ENCODE assay signal across 9 cellular contexts in the genomic region with DNA sequence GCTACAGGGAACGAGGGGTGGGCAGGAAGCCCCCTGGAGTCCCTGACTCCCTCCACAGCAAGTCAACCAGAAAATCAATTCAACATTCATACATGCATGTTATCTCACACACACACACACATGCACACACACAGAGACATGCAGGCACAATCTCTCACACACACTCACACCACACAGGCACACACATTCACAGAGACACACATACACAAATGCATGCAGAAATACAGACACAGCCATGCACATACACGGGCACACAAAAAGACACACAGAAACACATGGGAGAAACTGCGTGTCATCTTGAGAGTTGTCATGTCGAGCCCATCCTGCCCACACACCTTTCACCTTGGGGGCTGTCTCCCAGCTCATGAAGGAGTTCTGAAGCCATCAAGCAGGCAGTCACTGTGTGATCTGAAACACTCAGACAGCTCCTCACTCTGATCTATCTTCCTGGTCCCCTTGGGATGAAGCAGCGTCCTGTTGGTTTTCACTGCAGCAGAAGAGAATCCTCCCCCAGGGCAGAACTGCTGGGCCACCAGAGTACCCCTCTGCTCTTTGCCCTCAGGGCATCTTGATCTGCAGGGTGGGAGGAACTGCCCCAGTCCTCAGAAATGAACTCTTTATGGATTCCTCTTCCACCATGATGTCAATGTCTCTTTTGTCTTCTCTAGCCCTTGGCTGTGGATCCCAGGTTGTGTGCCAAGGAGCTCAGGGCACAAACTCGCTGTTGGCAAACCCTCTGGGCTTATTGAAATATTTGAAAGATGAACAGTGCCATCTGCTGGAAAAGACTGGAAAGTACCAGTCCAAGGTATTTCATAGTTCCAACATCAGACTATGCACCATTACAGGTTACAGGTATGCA. TPM values are rescaled to one million over a fixed set of nuclear protein-coding genes. Genes with fewer than 3 reads are reported as not detected.
A peak's percentile ranks its signal among the peaks of the same experiment; 100 is the strongest.
DNase-seq lines count a peak whose midpoint lies in the region; ATAC-seq and TF ChIP-seq lines count a peak whose summit lies in the region.
"Had no signal": no experiment of that assay in that cellular context is flagged by ENCODE, and none has a peak within 500 bp of the region (broad histone marks: within the 10 kb centered on the region; RNA-seq: fewer than 3 reads in every experiment).

No MANE protein-coding gene starts in this region.

- H3K9me3 Mint-ChIP-seq in memory B cell = no peaks in the 10 kb centered on the region

- ATAC-seq in HG02759 (IDR thresholded peaks at IDR 0.05; ENCODE audit: unreplicated experiment) (peak; percentile 79), memory B cell (ENCODE audit: low read depth) (peak; percentile 79)

- no peaks in the 10 kb centered on the region for H3K36me3 Mint-ChIP-seq in memory B cell

- peak; percentile 57 to 60 for DNase-seq in NCI-H2081 (lab: John Stamatoyannopoulos, UW)
- no peak for DNase-seq in NCI-H2081 treated with DMSO at 0.1 percent for 48 hours (lab: John Stamatoyannopoulos, UW)
- DNase-seq in NCI-H2196 (lab: John Stamatoyannopoulos, UW; ENCODE audit: unreplicated experiment) = peak; percentile 88
- peak; percentile 60 to 68 for DNase-seq in activated CD4-positive, alpha-beta T cell treated with anti-CD3 and anti-CD28 coated beads for 4 hours
- peak; percentile 34 for DNase-seq in effector CD8-positive, alpha-beta T cell (lab: John Stamatoyannopoulos, UW)
- DNase-seq in memory B cell (ENCODE audit: low spot score in 2 of 2) = peak; percentile 62 to 78
- DNase-seq in tibial nerve (ENCODE audit: low spot score in 2 of 2) = peak in 1 of 2 donors; percentile 75

- H3K27me3 Mint-ChIP-seq in memory B cell = peaks cover 35% of the 10 kb centered on the region

- H3K27ac Mint-ChIP-seq in memory B cell = no peak overlapping the region

- H3K36me3 ChIP-seq in tibial nerve = no peaks in the 10 kb centered on the region
- H3K36me3 ChIP-seq: BLaER1 treated with 17β-estradiol and CSF1 and Interleukin-3, amounts not matched to agents 10 nM and 100 nM had no signal

- H3K4me1 Mint-ChIP-seq in memory B cell = peaks cover 13% of the 10 kb centered on the region

- H3K9me3 ChIP-seq in tibial nerve = no peaks in the 10 kb centered on the region
- H3K9me3 ChIP-seq: BLaER1 treated with 17β-estradiol and CSF1 and Interleukin-3, amounts not matched to agents 10 nM and 100 nM had no signal

- TF ChIP-seq POLR2A in tibial nerve (IDR thresholded peaks at IDR 0.05) = no peak

- no peak overlapping the region for H3K4me3 Mint-ChIP-seq in memory B cell

- 29 to 31% methylated on average over 6 of the region's 6 CpGs for WGBS in tibial nerve, 2 donors

- peaks cover 0 to 17% (median 0%) of the 10 kb centered on the region in 4 donors for H3K4me1 ChIP-seq in tibial nerve
- H3K4me1 ChIP-seq: BLaER1 treated with 17β-estradiol and CSF1 and Interleukin-3, amounts not matched to agents 10 nM and 100 nM had no signal

- H3K27me3 ChIP-seq in tibial nerve = peaks cover 2 to 78% of the 10 kb centered on the region in 2 donors

- H3K27ac ChIP-seq in tibial nerve = no peak overlapping the region
- H3K27ac ChIP-seq: BLaER1 treated with 17β-estradiol and CSF1 and Interleukin-3, amounts not matched to agents 10 nM and 100 nM had no signal

- peak; percentile 57 to 84 (median 69) for TF ChIP-seq CTCF in tibial nerve (IDR thresholded peaks at IDR 0.05)

- no peak overlapping the region for H3K4me3 ChIP-seq in tibial nerve
- H3K4me3 ChIP-seq: BLaER1 treated with 17β-estradiol and CSF1 and Interleukin-3, amounts not matched to agents 10 nM and 100 nM had no signal

- TF ChIP-seq EP300 in tibial nerve (IDR thresholded peaks at IDR 0.05) = no peak

RNA-seq across cellular contexts. Expression of a gene that starts 8.8 kb away (rescaled TPM):
- not detected for total RNA-seq in tibial nerve

RNA-seq across cellular contexts. Expression of a gene that starts 52.4 kb away (rescaled TPM):
- total RNA-seq in tibial nerve = 1 to 10 TPM in 2 of 4 donors, not detected in 2; 3.1 to 5.4 TPM

RNA-seq across cellular contexts. Expression of a gene that starts 52.8 kb away (rescaled TPM):
- under 1 TPM in 1 of 4 donors, not detected in 3; 0.21 TPM for total RNA-seq in tibial nerve
